Comparison of ENCODE assay signal across 20 cellular contexts in genomic region chr6:160379464-160379863, GRCh38. TPM values are rescaled to one million over a fixed set of nuclear protein-coding genes. Genes with fewer than 3 reads are reported as not detected.
DNase-seq lines count a peak whose midpoint lies in the region; ATAC-seq and TF ChIP-seq lines count a peak whose summit lies in the region.
"Had no signal": no experiment of that assay in that cellular context is flagged by ENCODE, and none has a peak within 500 bp of the region (broad histone marks: within the 10 kb centered on the region; RNA-seq: fewer than 3 reads in every experiment).

No MANE protein-coding gene starts in this region.

- intact Hi-C loops in sciatic nerve (cut with DNase I): no loop called here

- DNase-seq in EL (peak; percentile 17), RPMI7951 (ENCODE audit: low read depth) (peak; percentile 41), fibroblast of gingiva (ENCODE audit: low read depth) (peak; percentile 52), sciatic nerve (ENCODE audit: low spot score) (no peak), iPS-NIHi11 (ENCODE audit: low spot score) (no peak), chondrocyte (ENCODE audit: low spot score) (no peak)
- DNase-seq: activated CD4-positive, alpha-beta memory T cell treated with anti-CD3 and anti-CD28 coated beads for 36 hours; activated naive CD8-positive, alpha-beta T cell treated with anti-CD3 and anti-CD28 coated beads, Interleukin-2, amount 50 U/mL, for 24 hours; activated T-cell treated with anti-CD3 and anti-CD28 coated beads, Interleukin-2, amount 50 U/mL, for 72 hours; DMS153; MG63; NCI-H187 treated with DMSO at 0.1 percent for 48 hours; NCI-H526; stimulated activated CD4-positive, alpha-beta T cell treated with anti-CD3 and anti-CD28 coated beads, Interleukin-12 subunit alpha, Interleukin-12 subunit beta, amount 100 ng/mL, for 4 hours; stimulated activated naive CD4-positive, alpha-beta T cell treated with Interleukin-2 at 50 U/mL for 16 hours; SW 1271 had no signal

- H3K27ac Mint-ChIP-seq in chondrocyte (ENCODE audit: unreplicated experiment): no peak overlapping the region
- H3K27ac Mint-ChIP-seq: activated CD4-positive, alpha-beta memory T cell treated with anti-CD3 and anti-CD28 coated beads for 36 hours; activated naive CD8-positive, alpha-beta T cell treated with anti-CD3 and anti-CD28 coated beads, Interleukin-2, amount 50 U/mL, for 24 hours; activated T-cell treated with anti-CD3 and anti-CD28 coated beads, Interleukin-2, amount 50 U/mL, for 72 hours had no signal

- no peaks in the 10 kb centered on the region for H3K4me1 Mint-ChIP-seq in chondrocyte (ENCODE audit: low read depth)
- H3K4me1 Mint-ChIP-seq: activated naive CD8-positive, alpha-beta T cell treated with anti-CD3 and anti-CD28 coated beads, Interleukin-2, amount 50 U/mL, for 24 hours had no signal

- ATAC-seq in sciatic nerve (peak; percentile 63), HG02885 (IDR thresholded peaks at IDR 0.05; ENCODE audit: poor library complexity, unreplicated experiment) (no peak)
- no peak for ATAC-seq in activated CD4-positive, CD25-positive, alpha-beta regulatory T cell treated with anti-CD3 and anti-CD28 coated beads, Interleukin-2, amount 50 U/mL, for 24 hours
- ATAC-seq: activated naive CD8-positive, alpha-beta T cell treated with anti-CD3 and anti-CD28 coated beads, Interleukin-2, amount 50 U/mL, for 24 hours; activated T-cell treated with anti-CD3 and anti-CD28 coated beads, Interleukin-2, amount 50 U/mL, for 72 hours; Panc1 had no signal

- peaks cover 13% of the 10 kb centered on the region for H3K9me3 Mint-ChIP-seq in chondrocyte (ENCODE audit: low read depth)

- H3K36me3 Mint-ChIP-seq in chondrocyte (ENCODE audit: low read depth): peaks cover 2% of the 10 kb centered on the region

- H3K4me3 Mint-ChIP-seq in chondrocyte (ENCODE audit: unreplicated experiment): no peak overlapping the region
- H3K4me3 Mint-ChIP-seq: activated CD4-positive, alpha-beta memory T cell treated with anti-CD3 and anti-CD28 coated beads for 36 hours; activated naive CD8-positive, alpha-beta T cell treated with anti-CD3 and anti-CD28 coated beads, Interleukin-2, amount 50 U/mL, for 24 hours; activated T-cell treated with anti-CD3 and anti-CD28 coated beads, Interleukin-2, amount 50 U/mL, for 72 hours had no signal

- TF ChIP-seq CTCF in chondrocyte (IDR thresholded peaks at IDR 0.05): no peak

- H3K27me3 Mint-ChIP-seq in chondrocyte (ENCODE audit: low read depth): peaks cover 11% of the 10 kb centered on the region

RNA-seq across cellular contexts. Expression of gene SLC22A3, which starts 31.3 kb away (rescaled TPM):
- 1.7 and 2.2 TPM in 2 replicates for total RNA-seq in RPMI7951 (2014; rRNA removed; shearing (Covaris generic))
- total RNA-seq in sciatic nerve (189 TPM), chondrocyte (1.4 to 1.6 TPM (median 1.4 TPM) in 3 replicates)
- total RNA-seq: activated CD4-positive, alpha-beta memory T cell treated with anti-CD3 and anti-CD28 coated beads for 36 hours; activated T-cell treated with anti-CD3 and anti-CD28 coated beads, Interleukin-2, amount 50 U/mL, for 72 hours; myocyte had no signal

Comparison
In these comparisons a context has a peak if more than half of its experiments do, and no peak if none do; other contexts are left out.
1. DNase-seq: peak in EL (single experiment), RPMI7951 (single experiment) and fibroblast of gingiva (single experiment); none in sciatic nerve (single experiment), iPS-NIHi11 (single experiment) and chondrocyte (single experiment).
2. RNA of gene SLC22A3, which starts 31.3 kb away (total RNA-seq): 189 TPM in sciatic nerve (single experiment); 1.7 to 2.2 TPM in RPMI7951 and 1.4 to 1.6 TPM in chondrocyte; every median in the first group is over 10 times any median in the second.